In genomic region chr13:38002596-38002995, GRCh38 we compare ENCODE assay signal across 27 cellular contexts.
DNase-seq lines count a peak whose midpoint lies in the region; ATAC-seq and TF ChIP-seq lines count a peak whose summit lies in the region.
"Had no signal": no experiment of that assay in that cellular context is flagged by ENCODE, and none has a peak within 500 bp of the region (broad histone marks: within the 10 kb centered on the region; RNA-seq: fewer than 3 reads in every experiment).

No MANE protein-coding gene starts in this region.

- TF ChIP-seq POLR2A in right lobe of liver (IDR thresholded peaks at IDR 0.05) (no peak), gastroesophageal sphincter (IDR thresholded peaks at IDR 0.05) (no peak)

- H3K36me3 Mint-ChIP-seq in Calu3 (ENCODE audit: insufficient read depth, unreplicated experiment) (no peaks in the 10 kb centered on the region), WTC11 (no peaks in the 10 kb centered on the region)

- BruUV-seq in Calu3 (replicated peaks; lab: Mats Ljungman, UMichigan): no TSS peak

- no peaks in the 10 kb centered on the region for H3K9me3 Mint-ChIP-seq in Calu3 (ENCODE audit: low read depth, unreplicated experiment)
- H3K9me3 Mint-ChIP-seq in WTC11: no peaks in the 10 kb centered on the region
- H3K9me3 Mint-ChIP-seq: activated B cell treated with CpG ODN at 0.5 μM for 24 hours; activated naive CD4-positive, alpha-beta T cell treated with anti-CD3 and anti-CD28 coated beads for 36 hours; CD4-positive, alpha-beta T cell; GM23338 had no signal

- CTCF ChIA-PET in Calu3 (lab: Charles Lee): no interaction called here
- CTCF ChIA-PET in WTC11 (lab: Charles Lee): no interaction called here

- no peak for TF ChIP-seq EP300 in gastroesophageal sphincter (IDR thresholded peaks at IDR 0.05)

- intact Hi-C loops in Calu3 (cut with micrococcal nuclease; ENCODE audit: unreplicated experiment) (no loop called here), right lobe of liver (cut with DNase I) (no loop called here)

- no peak overlapping the region for H3K27ac Mint-ChIP-seq in Calu3 (ENCODE audit: unreplicated experiment)
- 0 out of 2 replicates have a peak overlapping the region, but pooled peaks have one; percentile 26 for H3K27ac Mint-ChIP-seq in WTC11
- H3K27ac Mint-ChIP-seq: activated B cell treated with CpG ODN at 0.5 μM for 24 hours; activated CD8-positive, alpha-beta T cell treated with anti-CD3 and anti-CD28 coated beads for 36 hours; activated naive CD4-positive, alpha-beta T cell treated with anti-CD3 and anti-CD28 coated beads for 36 hours; CD4-positive, alpha-beta T cell; GM23338 had no signal

- WGBS in right lobe of liver (ENCODE audit: insufficient coverage, low coverage, low lambda C conversion rate, missing lambda C conversion rate): 39% methylated on average over 7 of the region's 7 CpGs
- 59 to 75% methylated on average over 7 of the region's 7 CpGs for WGBS in gastroesophageal sphincter (ENCODE audit: low coverage in 1 of 2), 2 donors

- H3K27ac ChIP-seq in right lobe of liver: no peak overlapping the region
- no peak overlapping the region for H3K27ac ChIP-seq in gastroesophageal sphincter
- H3K27ac ChIP-seq: dorsolateral prefrontal cortex, foreskin keratinocyte, stomach had no signal

- H3K4me1 Mint-ChIP-seq in Calu3 (ENCODE audit: low read depth, unreplicated experiment) (no peaks in the 10 kb centered on the region), WTC11 (peaks cover 22% of the 10 kb centered on the region)
- H3K4me1 Mint-ChIP-seq: activated B cell treated with CpG ODN at 0.5 μM for 24 hours had no signal

- POLR2A ChIA-PET in WTC11 (lab: Charles Lee): no interaction called here

- no peaks in the 10 kb centered on the region for H3K9me3 ChIP-seq in right lobe of liver
- H3K9me3 ChIP-seq in gastroesophageal sphincter: no peaks in the 10 kb centered on the region
- H3K9me3 ChIP-seq: stomach had no signal

- H3K36me3 ChIP-seq in right lobe of liver (no peaks in the 10 kb centered on the region), gastroesophageal sphincter (no peaks in the 10 kb centered on the region)
- H3K36me3 ChIP-seq: stomach had no signal

- no peak for TF ChIP-seq CTCF in Calu3 (IDR thresholded peaks at IDR 0.05; ENCODE audit: unreplicated experiment)
- TF ChIP-seq CTCF in WTC11 (IDR thresholded peaks at IDR 0.05): no peak
- TF ChIP-seq CTCF in right lobe of liver (IDR thresholded peaks at IDR 0.05): no peak
- TF ChIP-seq CTCF in gastroesophageal sphincter (IDR thresholded peaks at IDR 0.05): no peak

- ATAC-seq in WTC11: no peak
- ATAC-seq in right lobe of liver: no peak
- ATAC-seq in gastroesophageal sphincter: no peak
- ATAC-seq: activated CD8-positive, alpha-beta T cell treated with anti-CD3 and anti-CD28 coated beads for 36 hours; foreskin keratinocyte; GM23338; Panc1 had no signal

- no peaks in the 10 kb centered on the region for H3K27me3 Mint-ChIP-seq in Calu3 (ENCODE audit: unreplicated experiment)
- no peaks in the 10 kb centered on the region for H3K27me3 Mint-ChIP-seq in WTC11 (ENCODE audit: low read depth)
- H3K27me3 Mint-ChIP-seq: activated B cell treated with CpG ODN at 0.5 μM for 24 hours; activated CD8-positive, alpha-beta T cell treated with anti-CD3 and anti-CD28 coated beads for 36 hours; CD4-positive, alpha-beta T cell had no signal

- H3K4me3 Mint-ChIP-seq in Calu3 (ENCODE audit: low read depth, unreplicated experiment): no peak overlapping the region
- H3K4me3 Mint-ChIP-seq in WTC11: no peak overlapping the region
- H3K4me3 Mint-ChIP-seq: activated B cell treated with CpG ODN at 0.5 μM for 24 hours; activated CD8-positive, alpha-beta T cell treated with anti-CD3 and anti-CD28 coated beads for 36 hours; activated naive CD4-positive, alpha-beta T cell treated with anti-CD3 and anti-CD28 coated beads for 36 hours; CD4-positive, alpha-beta T cell; GM23338 had no signal

- H3K4me3 ChIP-seq in right lobe of liver (no peak overlapping the region), gastroesophageal sphincter (no peak overlapping the region)
- H3K4me3 ChIP-seq: dorsolateral prefrontal cortex, GM23338, stomach had no signal

- H3K27me3 ChIP-seq in right lobe of liver: no peaks in the 10 kb centered on the region
- H3K27me3 ChIP-seq in gastroesophageal sphincter: no peaks in the 10 kb centered on the region
- H3K27me3 ChIP-seq: dorsolateral prefrontal cortex, foreskin keratinocyte, stomach had no signal

- DNase-seq in Calu3 (peak; percentile 1), HT-29 (ENCODE audit: low spot score) (peak; percentile 51), NCI-H1930 (lab: John Stamatoyannopoulos, UW) (peak; percentile 46 to 65), WTC11 (ENCODE audit: low spot score) (no peak), NCI-H128 (lab: John Stamatoyannopoulos, UW; ENCODE audit: unreplicated experiment) (no peak), right lobe of liver (no peak), AG20443 (ENCODE audit: low spot score) (no peak)
- DNase-seq: activated B cell treated with CpG ODN at 0.5 μM for 24 hours; activated CD8-positive, alpha-beta T cell treated with anti-CD3 and anti-CD28 coated beads for 36 hours; activated naive CD4-positive, alpha-beta T cell treated with anti-CD3 and anti-CD28 coated beads for 36 hours; activated T-cell treated with anti-CD3 and anti-CD28 coated beads, Interleukin-2, amount 50 U/mL, for 1 hour; anterior cingulate cortex; CD4-positive, alpha-beta T cell; DMS79; dorsolateral prefrontal cortex; foreskin keratinocyte; NCI-H1105 treated with DMSO at 0.1 percent for 48 hours; NCI-H510A treated with DMSO at 0.1 percent for 48 hours; occipital lobe; retina; stimulated activated CD4-positive, alpha-beta T cell treated with anti-CD3 and anti-CD28 coated beads, Interleukin-12 subunit alpha, Interleukin-12 subunit beta, amount 100 ng/mL, for 4 hours; stomach; T-helper 2 cell; trophoblast cell had no signal

- H3K4me1 ChIP-seq in right lobe of liver (no peaks in the 10 kb centered on the region), gastroesophageal sphincter (no peaks in the 10 kb centered on the region)
- H3K4me1 ChIP-seq: foreskin keratinocyte had no signal

TF ChIP-seq in WTC11, 78 proteins besides CTCF, POLR2A, EP300 and RAD21:
- TF ChIP-seq ARID4B (CRISPR knock-in tag; IDR thresholded peaks at IDR 0.05; ENCODE audit: borderline replicate concordance) (no peak), TP53 (CRISPR knock-in tag; IDR thresholded peaks at IDR 0.05) (no peak), GTF2I (CRISPR knock-in tag; conservative IDR thresholded peaks at IDR 0.05) (no peak), ZNF396 (CRISPR knock-in tag; IDR thresholded peaks at IDR 0.05; ENCODE audit: borderline replicate concordance) (no peak), PRRX2 (CRISPR knock-in tag; IDR thresholded peaks at IDR 0.05) (no peak)

Comparison
In these comparisons a context has a peak if more than half of its experiments do, and no peak if none do; other contexts are left out.
1. DNase-seq: peak in Calu3 (single experiment), HT-29 (single experiment) and NCI-H1930 (2 of 2); none in WTC11 (single experiment), NCI-H128 (single experiment), right lobe of liver (0 of 3) and AG20443 (single experiment).